16 cellular contexts compared by ENCODE assay signal in genomic region chrX:13750812-13751211, GRCh38. TPM values are rescaled to one million over a fixed set of nuclear protein-coding genes. Genes with fewer than 3 reads are reported as not detected.
DNase-seq lines count a peak whose midpoint lies in the region; ATAC-seq, FAIRE-seq and TF ChIP-seq lines count a peak whose summit lies in the region.
"Had no signal": no experiment of that assay in that cellular context is flagged by ENCODE, and none has a peak within 500 bp of the region (broad histone marks: within the 10 kb centered on the region; RNA-seq: fewer than 3 reads in every experiment).

No MANE protein-coding gene starts in this region.

- H3K9me3 ChIP-seq in uterus: no peaks in the 10 kb centered on the region
- H3K9me3 ChIP-seq: breast epithelium, transverse colon had no signal

- peaks cover 22% of the 10 kb centered on the region for H3K4me1 Mint-ChIP-seq in central memory CD8-positive, alpha-beta T cell
- H3K4me1 Mint-ChIP-seq: neural progenitor cell had no signal

- ATAC-seq in GM19463 (IDR thresholded peaks at IDR 0.05; ENCODE audit: unreplicated experiment) (peak; percentile 49), HG03432 (IDR thresholded peaks at IDR 0.05; ENCODE audit: unreplicated experiment) (peak; percentile 57)
- no peak for ATAC-seq in central memory CD8-positive, alpha-beta T cell (replicated peaks; ENCODE audit: extremely low read depth, poor library complexity, severe bottlenecking)

- H3K4me3 ChIP-seq in uterus: no peak overlapping the region
- H3K4me3 ChIP-seq: breast epithelium, lung, neural progenitor cell, transverse colon had no signal

- H3K36me3 ChIP-seq in uterus: no peaks in the 10 kb centered on the region
- H3K36me3 ChIP-seq: breast epithelium, transverse colon had no signal

- peak overlapping the region; percentile 59 for H3K27ac Mint-ChIP-seq in central memory CD8-positive, alpha-beta T cell (ENCODE audit: low read depth)
- H3K27ac Mint-ChIP-seq: neural progenitor cell had no signal

- TF ChIP-seq CTCF in uterus (IDR thresholded peaks at IDR 0.05): no peak

- no peak overlapping the region for H3K4me3 Mint-ChIP-seq in central memory CD8-positive, alpha-beta T cell

- FAIRE-seq in GM12892 (lab: Jason Lieb, UNC): peak; percentile 79

- H3K4me1 ChIP-seq in uterus: no peaks in the 10 kb centered on the region
- H3K4me1 ChIP-seq: breast epithelium, neural progenitor cell, transverse colon had no signal

- H3K9me3 Mint-ChIP-seq in central memory CD8-positive, alpha-beta T cell: no peaks in the 10 kb centered on the region
- H3K9me3 Mint-ChIP-seq: neural progenitor cell had no signal

- H3K27ac ChIP-seq in uterus: no peak overlapping the region
- H3K27ac ChIP-seq: neural progenitor cell, transverse colon, WERI-Rb-1 had no signal

- no peaks in the 10 kb centered on the region for H3K27me3 ChIP-seq in uterus
- H3K27me3 ChIP-seq: breast epithelium, neural progenitor cell, transverse colon had no signal

- intact Hi-C loops in uterus (cut with DNase I; ENCODE audit: low total_unique reads): no loop called here

- DNase-seq in GM12892 (ENCODE audit: insufficient read length) (no peak), inferior parietal cortex (ENCODE audit: extremely low spot score) (no peak), uterus (no peak), NCI-H2081 treated with DMSO at 0.1 percent for 48 hours (lab: John Stamatoyannopoulos, UW) (no peak)
- no peak for DNase-seq in central memory CD8-positive, alpha-beta T cell (ENCODE audit: low spot score in 2 of 2)
- DNase-seq: activated naive CD4-positive, alpha-beta T cell treated with anti-CD3 and anti-CD28 coated beads, Interleukin-2, amount 50 U/mL, for 16 hours; effector CD8-positive, alpha-beta T cell; NCI-H446 treated with DMSO at 0.1 percent for 48 hours; stimulated activated CD4-positive, alpha-beta T cell treated with anti-CD3 and anti-CD28 coated beads, Interleukin-1b, Interleukin-23, amount 100 ng/mL, for 48 hours; transverse colon; WERI-Rb-1 had no signal

- TF ChIP-seq POLR2A in GM12892 (IDR thresholded peaks at IDR 0.05; ENCODE audit: low read depth, low read length): no peak
- no peak for TF ChIP-seq POLR2A in uterus (IDR thresholded peaks at IDR 0.05)

- H3K36me3 Mint-ChIP-seq in central memory CD8-positive, alpha-beta T cell (ENCODE audit: insufficient read depth): peaks cover 48% of the 10 kb centered on the region

- no peaks in the 10 kb centered on the region for H3K27me3 Mint-ChIP-seq in central memory CD8-positive, alpha-beta T cell

RNA-seq across cellular contexts. Expression of gene OFD1, which starts 16.3 kb away (rescaled TPM):
- polyA plus RNA-seq in GM12892 (2012; ENCODE audit: missing spikeins): 28.7 TPM
- 100 to 1,000 TPM in 1 of 4 donors, 10 to 100 TPM in 3; 24.1 to 172 (median 49.7) TPM for total RNA-seq in uterus

RNA-seq across cellular contexts. Expression of gene TRAPPC2, which starts 16.4 kb away (rescaled TPM):
- polyA plus RNA-seq in GM12892 (2012; ENCODE audit: missing spikeins): 20.8 TPM
- total RNA-seq in uterus: 10 to 100 TPM in 3 of 4 donors, 1 to 10 TPM in 1; 5.6 to 48.0 (median 22.8) TPM
